ENCODE assay signal across 1 cellular context in the genomic region with DNA sequence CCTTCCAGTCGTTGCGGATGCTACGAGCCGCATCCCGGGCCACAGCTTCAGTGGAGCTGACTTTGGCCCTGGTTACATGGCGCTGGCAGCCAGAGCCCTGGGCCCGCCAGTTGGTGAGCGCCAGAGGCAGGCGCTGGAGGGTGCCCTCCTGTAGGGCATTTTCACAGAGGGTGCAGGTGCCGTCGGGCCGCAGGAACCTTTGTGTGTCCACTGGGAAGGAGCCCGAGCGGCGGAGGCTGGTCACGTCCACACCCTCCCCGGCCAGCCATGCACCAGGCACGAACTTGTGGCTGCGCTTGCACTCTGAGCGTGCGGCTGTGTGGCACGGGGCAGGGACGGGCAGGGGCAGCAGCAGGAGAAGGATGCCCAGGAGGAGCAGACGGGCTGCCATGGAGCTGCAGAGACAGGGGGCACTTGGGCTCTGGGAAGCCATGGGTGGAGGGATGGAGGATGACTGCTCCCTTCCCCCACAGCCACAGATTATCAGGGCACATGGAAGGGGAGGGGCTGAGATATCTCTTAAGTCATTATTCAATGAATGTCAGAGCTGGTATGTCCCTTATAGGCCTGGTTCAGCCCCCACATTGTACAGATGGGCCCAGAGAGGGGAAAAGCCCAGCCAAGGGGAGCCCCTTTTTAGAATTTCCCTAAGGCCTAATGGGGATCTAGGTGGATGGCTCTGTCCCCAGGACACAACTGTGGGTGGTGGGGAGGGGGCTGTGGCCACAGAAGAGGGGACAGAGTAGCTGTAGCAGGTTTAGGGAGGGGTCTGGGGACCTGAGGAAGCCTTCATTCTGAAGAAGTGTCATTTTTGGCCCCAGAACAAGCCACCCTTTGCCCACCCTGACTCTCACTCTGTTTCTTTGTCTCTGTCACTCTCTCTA.
A peak's percentile ranks its signal among the peaks of the same experiment; 100 is the strongest.
TF ChIP-seq lines count a peak whose summit lies in the region.

No MANE protein-coding gene starts in this region.

TF ChIP-seq in K562, 482 proteins besides CTCF, POLR2A, EP300 and RAD21 (continued from another document):
- TF ChIP-seq, protein P1, sequence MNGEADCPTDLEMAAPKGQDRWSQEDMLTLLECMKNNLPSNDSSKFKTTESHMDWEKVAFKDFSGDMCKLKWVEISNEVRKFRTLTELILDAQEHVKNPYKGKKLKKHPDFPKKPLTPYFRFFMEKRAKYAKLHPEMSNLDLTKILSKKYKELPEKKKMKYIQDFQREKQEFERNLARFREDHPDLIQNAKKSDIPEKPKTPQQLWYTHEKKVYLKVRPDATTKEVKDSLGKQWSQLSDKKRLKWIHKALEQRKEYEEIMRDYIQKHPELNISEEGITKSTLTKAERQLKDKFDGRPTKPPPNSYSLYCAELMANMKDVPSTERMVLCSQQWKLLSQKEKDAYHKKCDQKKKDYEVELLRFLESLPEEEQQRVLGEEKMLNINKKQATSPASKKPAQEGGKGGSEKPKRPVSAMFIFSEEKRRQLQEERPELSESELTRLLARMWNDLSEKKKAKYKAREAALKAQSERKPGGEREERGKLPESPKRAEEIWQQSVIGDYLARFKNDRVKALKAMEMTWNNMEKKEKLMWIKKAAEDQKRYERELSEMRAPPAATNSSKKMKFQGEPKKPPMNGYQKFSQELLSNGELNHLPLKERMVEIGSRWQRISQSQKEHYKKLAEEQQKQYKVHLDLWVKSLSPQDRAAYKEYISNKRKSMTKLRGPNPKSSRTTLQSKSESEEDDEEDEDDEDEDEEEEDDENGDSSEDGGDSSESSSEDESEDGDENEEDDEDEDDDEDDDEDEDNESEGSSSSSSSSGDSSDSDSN (IDR thresholded peaks at IDR 0.05; ENCODE audit: borderline replicate concordance in 1 of 2, low read depth in 2 of 2, low read length in 2 of 2) = no peak
- TF ChIP-seq, protein P2, sequence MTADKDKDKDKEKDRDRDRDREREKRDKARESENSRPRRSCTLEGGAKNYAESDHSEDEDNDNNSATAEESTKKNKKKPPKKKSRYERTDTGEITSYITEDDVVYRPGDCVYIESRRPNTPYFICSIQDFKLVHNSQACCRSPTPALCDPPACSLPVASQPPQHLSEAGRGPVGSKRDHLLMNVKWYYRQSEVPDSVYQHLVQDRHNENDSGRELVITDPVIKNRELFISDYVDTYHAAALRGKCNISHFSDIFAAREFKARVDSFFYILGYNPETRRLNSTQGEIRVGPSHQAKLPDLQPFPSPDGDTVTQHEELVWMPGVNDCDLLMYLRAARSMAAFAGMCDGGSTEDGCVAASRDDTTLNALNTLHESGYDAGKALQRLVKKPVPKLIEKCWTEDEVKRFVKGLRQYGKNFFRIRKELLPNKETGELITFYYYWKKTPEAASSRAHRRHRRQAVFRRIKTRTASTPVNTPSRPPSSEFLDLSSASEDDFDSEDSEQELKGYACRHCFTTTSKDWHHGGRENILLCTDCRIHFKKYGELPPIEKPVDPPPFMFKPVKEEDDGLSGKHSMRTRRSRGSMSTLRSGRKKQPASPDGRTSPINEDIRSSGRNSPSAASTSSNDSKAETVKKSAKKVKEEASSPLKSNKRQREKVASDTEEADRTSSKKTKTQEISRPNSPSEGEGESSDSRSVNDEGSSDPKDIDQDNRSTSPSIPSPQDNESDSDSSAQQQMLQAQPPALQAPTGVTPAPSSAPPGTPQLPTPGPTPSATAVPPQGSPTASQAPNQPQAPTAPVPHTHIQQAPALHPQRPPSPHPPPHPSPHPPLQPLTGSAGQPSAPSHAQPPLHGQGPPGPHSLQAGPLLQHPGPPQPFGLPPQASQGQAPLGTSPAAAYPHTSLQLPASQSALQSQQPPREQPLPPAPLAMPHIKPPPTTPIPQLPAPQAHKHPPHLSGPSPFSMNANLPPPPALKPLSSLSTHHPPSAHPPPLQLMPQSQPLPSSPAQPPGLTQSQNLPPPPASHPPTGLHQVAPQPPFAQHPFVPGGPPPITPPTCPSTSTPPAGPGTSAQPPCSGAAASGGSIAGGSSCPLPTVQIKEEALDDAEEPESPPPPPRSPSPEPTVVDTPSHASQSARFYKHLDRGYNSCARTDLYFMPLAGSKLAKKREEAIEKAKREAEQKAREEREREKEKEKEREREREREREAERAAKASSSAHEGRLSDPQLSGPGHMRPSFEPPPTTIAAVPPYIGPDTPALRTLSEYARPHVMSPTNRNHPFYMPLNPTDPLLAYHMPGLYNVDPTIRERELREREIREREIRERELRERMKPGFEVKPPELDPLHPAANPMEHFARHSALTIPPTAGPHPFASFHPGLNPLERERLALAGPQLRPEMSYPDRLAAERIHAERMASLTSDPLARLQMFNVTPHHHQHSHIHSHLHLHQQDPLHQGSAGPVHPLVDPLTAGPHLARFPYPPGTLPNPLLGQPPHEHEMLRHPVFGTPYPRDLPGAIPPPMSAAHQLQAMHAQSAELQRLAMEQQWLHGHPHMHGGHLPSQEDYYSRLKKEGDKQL (CRISPR knock-in tag; IDR thresholded peaks at IDR 0.05; ENCODE audit: borderline replicate concordance) = no peak
- TF ChIP-seq, protein P3, sequence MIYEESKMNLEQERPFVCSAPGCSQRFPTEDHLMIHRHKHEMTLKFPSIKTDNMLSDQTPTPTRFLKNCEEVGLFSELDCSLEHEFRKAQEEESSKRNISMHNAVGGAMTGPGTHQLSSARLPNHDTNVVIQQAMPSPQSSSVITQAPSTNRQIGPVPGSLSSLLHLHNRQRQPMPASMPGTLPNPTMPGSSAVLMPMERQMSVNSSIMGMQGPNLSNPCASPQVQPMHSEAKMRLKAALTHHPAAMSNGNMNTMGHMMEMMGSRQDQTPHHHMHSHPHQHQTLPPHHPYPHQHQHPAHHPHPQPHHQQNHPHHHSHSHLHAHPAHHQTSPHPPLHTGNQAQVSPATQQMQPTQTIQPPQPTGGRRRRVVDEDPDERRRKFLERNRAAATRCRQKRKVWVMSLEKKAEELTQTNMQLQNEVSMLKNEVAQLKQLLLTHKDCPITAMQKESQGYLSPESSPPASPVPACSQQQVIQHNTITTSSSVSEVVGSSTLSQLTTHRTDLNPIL (CRISPR knock-in tag; IDR thresholded peaks at IDR 0.05) = no peak
- no peak for TF ChIP-seq FOXK2 (conservative IDR thresholded peaks at IDR 0.05 in 1 of 2, IDR thresholded peaks at IDR 0.05 in 1 of 2; ENCODE audit: low read depth in 2 of 2)
- TF ChIP-seq, protein P4, sequence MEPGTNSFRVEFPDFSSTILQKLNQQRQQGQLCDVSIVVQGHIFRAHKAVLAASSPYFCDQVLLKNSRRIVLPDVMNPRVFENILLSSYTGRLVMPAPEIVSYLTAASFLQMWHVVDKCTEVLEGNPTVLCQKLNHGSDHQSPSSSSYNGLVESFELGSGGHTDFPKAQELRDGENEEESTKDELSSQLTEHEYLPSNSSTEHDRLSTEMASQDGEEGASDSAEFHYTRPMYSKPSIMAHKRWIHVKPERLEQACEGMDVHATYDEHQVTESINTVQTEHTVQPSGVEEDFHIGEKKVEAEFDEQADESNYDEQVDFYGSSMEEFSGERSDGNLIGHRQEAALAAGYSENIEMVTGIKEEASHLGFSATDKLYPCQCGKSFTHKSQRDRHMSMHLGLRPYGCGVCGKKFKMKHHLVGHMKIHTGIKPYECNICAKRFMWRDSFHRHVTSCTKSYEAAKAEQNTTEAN (CRISPR knock-in tag; IDR thresholded peaks at IDR 0.05) = no peak
- TF ChIP-seq NR4A1 (CRISPR knock-in tag; IDR thresholded peaks at IDR 0.05) = no peak
- peak; percentile 56; the same call in 1 of the 2 replicates for TF ChIP-seq NR4A1 (tag; IDR thresholded peaks at IDR 0.05)
- TF ChIP-seq GABPB1 (CRISPR knock-in tag; IDR thresholded peaks at IDR 0.05) = 0 out of 2 replicates have a peak, but pooled peaks have one; percentile 49
- no peak for TF ChIP-seq BRF1 (IDR thresholded peaks at IDR 0.05; ENCODE audit: borderline replicate concordance, extremely low read depth, insufficient read length)
- no peak for TF ChIP-seq KAT2B (IDR thresholded peaks at IDR 0.05; ENCODE audit: low read depth, low read length)
- TF ChIP-seq, protein P5, sequence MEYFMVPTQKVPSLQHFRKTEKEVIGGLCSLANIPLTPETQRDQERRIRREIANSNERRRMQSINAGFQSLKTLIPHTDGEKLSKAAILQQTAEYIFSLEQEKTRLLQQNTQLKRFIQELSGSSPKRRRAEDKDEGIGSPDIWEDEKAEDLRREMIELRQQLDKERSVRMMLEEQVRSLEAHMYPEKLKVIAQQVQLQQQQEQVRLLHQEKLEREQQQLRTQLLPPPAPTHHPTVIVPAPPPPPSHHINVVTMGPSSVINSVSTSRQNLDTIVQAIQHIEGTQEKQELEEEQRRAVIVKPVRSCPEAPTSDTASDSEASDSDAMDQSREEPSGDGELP (CRISPR knock-in tag; IDR thresholded peaks at IDR 0.05; ENCODE audit: borderline replicate concordance) = peak; percentile 27; the same call in 1 of the 2 replicates
- TF ChIP-seq, protein P6, sequence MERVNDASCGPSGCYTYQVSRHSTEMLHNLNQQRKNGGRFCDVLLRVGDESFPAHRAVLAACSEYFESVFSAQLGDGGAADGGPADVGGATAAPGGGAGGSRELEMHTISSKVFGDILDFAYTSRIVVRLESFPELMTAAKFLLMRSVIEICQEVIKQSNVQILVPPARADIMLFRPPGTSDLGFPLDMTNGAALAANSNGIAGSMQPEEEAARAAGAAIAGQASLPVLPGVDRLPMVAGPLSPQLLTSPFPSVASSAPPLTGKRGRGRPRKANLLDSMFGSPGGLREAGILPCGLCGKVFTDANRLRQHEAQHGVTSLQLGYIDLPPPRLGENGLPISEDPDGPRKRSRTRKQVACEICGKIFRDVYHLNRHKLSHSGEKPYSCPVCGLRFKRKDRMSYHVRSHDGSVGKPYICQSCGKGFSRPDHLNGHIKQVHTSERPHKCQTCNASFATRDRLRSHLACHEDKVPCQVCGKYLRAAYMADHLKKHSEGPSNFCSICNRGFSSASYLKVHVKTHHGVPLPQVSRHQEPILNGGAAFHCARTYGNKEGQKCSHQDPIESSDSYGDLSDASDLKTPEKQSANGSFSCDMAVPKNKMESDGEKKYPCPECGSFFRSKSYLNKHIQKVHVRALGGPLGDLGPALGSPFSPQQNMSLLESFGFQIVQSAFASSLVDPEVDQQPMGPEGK (CRISPR knock-in tag; IDR thresholded peaks at IDR 0.05; ENCODE audit: borderline replicate concordance) = no peak
- no peak for TF ChIP-seq FOXM1 (IDR thresholded peaks at IDR 0.05; ENCODE audit: low read depth)
- TF ChIP-seq FOXM1 (CRISPR knock-in tag; IDR thresholded peaks at IDR 0.05; ENCODE audit: low read depth) = no peak
- TF ChIP-seq, protein P7, sequence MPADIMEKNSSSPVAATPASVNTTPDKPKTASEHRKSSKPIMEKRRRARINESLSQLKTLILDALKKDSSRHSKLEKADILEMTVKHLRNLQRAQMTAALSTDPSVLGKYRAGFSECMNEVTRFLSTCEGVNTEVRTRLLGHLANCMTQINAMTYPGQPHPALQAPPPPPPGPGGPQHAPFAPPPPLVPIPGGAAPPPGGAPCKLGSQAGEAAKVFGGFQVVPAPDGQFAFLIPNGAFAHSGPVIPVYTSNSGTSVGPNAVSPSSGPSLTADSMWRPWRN (IDR thresholded peaks at IDR 0.05; ENCODE audit: low read depth) = no peak
- TF ChIP-seq, protein P8, sequence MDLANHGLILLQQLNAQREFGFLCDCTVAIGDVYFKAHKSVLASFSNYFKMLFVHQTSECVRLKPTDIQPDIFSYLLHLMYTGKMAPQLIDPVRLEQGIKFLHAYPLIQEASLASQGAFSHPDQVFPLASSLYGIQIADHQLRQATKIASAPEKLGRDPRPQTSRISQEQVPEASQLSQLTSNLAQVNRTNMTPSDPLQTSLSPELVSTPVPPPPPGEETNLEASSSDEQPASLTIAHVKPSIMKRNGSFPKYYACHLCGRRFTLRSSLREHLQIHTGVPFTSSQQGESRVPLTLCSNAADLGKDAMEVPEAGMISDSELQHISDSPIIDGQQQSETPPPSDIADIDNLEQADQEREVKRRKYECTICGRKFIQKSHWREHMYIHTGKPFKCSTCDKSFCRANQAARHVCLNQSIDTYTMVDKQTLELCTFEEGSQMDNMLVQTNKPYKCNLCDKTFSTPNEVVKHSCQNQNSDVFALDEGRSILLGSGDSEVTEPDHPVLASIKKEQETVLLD (IDR thresholded peaks at IDR 0.05) = 0 out of 2 replicates have a peak, but pooled peaks have one; percentile 34
- TF ChIP-seq SIN3B (IDR thresholded peaks at IDR 0.05; ENCODE audit: low read depth) = no peak
- TF ChIP-seq, protein P9, sequence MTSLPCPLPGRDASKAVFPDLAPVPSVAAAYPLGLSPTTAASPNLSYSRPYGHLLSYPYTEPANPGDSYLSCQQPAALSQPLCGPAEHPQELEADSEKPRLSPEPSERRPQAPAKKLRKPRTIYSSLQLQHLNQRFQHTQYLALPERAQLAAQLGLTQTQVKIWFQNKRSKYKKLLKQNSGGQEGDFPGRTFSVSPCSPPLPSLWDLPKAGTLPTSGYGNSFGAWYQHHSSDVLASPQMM (CRISPR knock-in tag; IDR thresholded peaks at IDR 0.05) = no peak
- 0 out of 2 replicates have a peak, but pooled peaks have one; percentile 26 for TF ChIP-seq MEF2D (tag; conservative IDR thresholded peaks at IDR 0.05; ENCODE audit: low read depth)
- TF ChIP-seq ZNF316 (IDR thresholded peaks at IDR 0.05) = no peak
- peak; percentile 26; the same call in 1 of the 2 replicates for TF ChIP-seq CBFA2T3 (IDR thresholded peaks at IDR 0.05)
- peak in 1 of 2 experiments; percentile 72; a peak in 2 of 4 replicates for TF ChIP-seq RCOR1 (IDR thresholded peaks at IDR 0.05; ENCODE audit: borderline replicate concordance in 1 of 2, low read depth in 2 of 2, low read length in 2 of 2)
- no peak for TF ChIP-seq SP1 (CRISPR knock-in tag; IDR thresholded peaks at IDR 0.05)
- TF ChIP-seq POLR3G (IDR thresholded peaks at IDR 0.05; ENCODE audit: extremely low read depth, insufficient read length, insufficient replicate concordance) = no peak
- TF ChIP-seq PHF8 (IDR thresholded peaks at IDR 0.05; ENCODE audit: borderline replicate concordance, low read length) = no peak
- no peak for TF ChIP-seq TCFL5 (CRISPR knock-in tag; conservative IDR thresholded peaks at IDR 0.05)
- 0 out of 2 replicates have a peak, but pooled peaks have one; percentile 19 for TF ChIP-seq MBD2 (IDR thresholded peaks at IDR 0.05; ENCODE audit: borderline replicate concordance, low read depth)
- no peak for TF ChIP-seq SAP30 (IDR thresholded peaks at IDR 0.05; ENCODE audit: borderline replicate concordance, insufficient read depth, low read depth, low read length, poor library complexity, severe bottlenecking)
- TF ChIP-seq, protein P10, sequence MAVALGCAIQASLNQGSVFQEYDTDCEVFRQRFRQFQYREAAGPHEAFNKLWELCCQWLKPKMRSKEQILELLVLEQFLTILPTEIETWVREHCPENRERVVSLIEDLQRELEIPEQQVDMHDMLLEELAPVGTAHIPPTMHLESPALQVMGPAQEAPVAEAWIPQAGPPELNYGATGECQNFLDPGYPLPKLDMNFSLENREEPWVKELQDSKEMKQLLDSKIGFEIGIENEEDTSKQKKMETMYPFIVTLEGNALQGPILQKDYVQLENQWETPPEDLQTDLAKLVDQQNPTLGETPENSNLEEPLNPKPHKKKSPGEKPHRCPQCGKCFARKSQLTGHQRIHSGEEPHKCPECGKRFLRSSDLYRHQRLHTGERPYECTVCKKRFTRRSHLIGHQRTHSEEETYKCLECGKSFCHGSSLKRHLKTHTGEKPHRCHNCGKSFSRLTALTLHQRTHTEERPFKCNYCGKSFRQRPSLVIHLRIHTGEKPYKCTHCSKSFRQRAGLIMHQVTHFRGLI (CRISPR knock-in tag; IDR thresholded peaks at IDR 0.05) = no peak
TF ChIP-seq in K562: peak in this region for 31.
